ENCODE assay signal across 4 cellular contexts in the genomic region with DNA sequence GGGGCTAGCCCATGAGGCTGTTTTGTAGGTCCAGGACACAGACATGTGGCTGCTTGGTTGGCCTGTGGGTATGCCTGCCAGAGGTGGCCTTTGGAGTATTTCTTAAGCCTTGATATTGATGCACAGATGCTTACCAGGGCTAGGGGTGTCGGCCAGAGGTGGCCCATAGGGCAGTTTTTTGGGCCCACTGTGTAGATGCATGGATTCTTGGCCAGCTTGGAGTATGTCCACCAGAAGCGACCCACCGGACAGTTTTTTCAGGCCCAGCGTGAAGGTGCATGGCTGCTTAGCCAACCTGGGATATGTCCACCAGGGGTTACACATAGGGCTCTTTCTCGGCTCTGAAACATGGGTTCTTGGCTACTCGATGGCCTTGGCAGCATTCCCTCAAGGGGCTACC.
"Had no signal": no experiment of that assay in that cellular context is flagged by ENCODE, and none has a peak within 500 bp of the region (broad histone marks: within the 10 kb centered on the region; RNA-seq: fewer than 3 reads in every experiment).

No MANE protein-coding gene starts in this region.

- H3K4me3 Mint-ChIP-seq: GM23338, H9 had no signal

- H3K27ac Mint-ChIP-seq: GM23338, H9 had no signal

- DNase-seq: HCEC 1CT, IMR-90 had no signal

- H3K4me3 ChIP-seq: GM23338 had no signal
